In the genomic region with DNA sequence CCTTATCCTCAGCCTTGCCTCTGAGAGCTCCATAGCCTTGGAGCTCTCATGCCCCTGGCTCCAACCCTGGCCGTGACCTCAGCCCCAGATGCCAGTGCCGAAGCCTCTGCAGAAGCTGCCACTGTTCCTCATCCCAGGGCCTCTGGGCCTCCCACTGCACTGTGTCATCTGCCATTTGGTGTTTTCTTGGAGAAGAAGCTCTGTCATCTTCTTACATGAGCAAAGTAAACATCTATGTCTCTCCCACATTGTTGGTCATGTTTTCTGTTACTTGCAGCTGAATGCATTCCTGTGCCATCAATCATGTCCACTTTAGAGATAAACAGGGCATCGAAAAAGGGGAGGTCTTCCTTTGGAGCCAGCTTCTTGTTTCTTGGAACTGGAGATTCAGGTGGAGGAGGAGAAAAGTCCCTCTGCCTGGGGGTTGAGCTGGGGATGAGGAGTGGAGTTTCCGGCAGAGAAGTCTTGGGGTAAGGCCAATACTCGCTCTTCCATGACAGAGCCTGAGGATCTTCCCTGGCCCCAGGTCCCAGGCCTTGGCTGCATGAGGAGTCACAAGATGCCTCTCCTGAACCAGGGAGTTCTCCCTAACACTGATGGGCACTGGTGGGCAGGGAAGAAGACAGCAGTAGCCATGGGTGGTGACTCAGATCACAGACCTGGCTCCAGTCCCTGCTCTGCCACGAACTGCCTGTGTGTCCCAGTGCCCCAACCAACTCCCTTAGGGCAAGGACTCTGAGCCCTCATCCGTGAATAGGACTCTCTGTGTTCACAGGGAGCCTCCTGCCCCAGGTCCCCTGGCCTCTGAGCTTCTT, we compare ENCODE assay signal across 1 cellular context.
TF ChIP-seq lines count a peak whose summit lies in the region.

No MANE protein-coding gene starts in this region.

TF ChIP-seq in K562, 482 proteins besides CTCF, POLR2A, EP300 and RAD21 (continued from another document):
- TF ChIP-seq RHOXF2B (CRISPR knock-in tag; conservative IDR thresholded peaks at IDR 0.05), result no peak
- TF ChIP-seq TEAD1 (CRISPR knock-in tag; IDR thresholded peaks at IDR 0.05), result peak; percentile 37 to 73; a peak in 2 of 4 replicates
- TF ChIP-seq ZNF668 (CRISPR knock-in tag; IDR thresholded peaks at IDR 0.05), result no peak
- 0 out of 2 replicates have a peak, but pooled peaks have one; percentile 10 for TF ChIP-seq FOXA1 (IDR thresholded peaks at IDR 0.05; ENCODE audit: borderline replicate concordance)
- no peak for TF ChIP-seq ZNF398 (CRISPR knock-in tag; IDR thresholded peaks at IDR 0.05)
- TF ChIP-seq, protein P1, sequence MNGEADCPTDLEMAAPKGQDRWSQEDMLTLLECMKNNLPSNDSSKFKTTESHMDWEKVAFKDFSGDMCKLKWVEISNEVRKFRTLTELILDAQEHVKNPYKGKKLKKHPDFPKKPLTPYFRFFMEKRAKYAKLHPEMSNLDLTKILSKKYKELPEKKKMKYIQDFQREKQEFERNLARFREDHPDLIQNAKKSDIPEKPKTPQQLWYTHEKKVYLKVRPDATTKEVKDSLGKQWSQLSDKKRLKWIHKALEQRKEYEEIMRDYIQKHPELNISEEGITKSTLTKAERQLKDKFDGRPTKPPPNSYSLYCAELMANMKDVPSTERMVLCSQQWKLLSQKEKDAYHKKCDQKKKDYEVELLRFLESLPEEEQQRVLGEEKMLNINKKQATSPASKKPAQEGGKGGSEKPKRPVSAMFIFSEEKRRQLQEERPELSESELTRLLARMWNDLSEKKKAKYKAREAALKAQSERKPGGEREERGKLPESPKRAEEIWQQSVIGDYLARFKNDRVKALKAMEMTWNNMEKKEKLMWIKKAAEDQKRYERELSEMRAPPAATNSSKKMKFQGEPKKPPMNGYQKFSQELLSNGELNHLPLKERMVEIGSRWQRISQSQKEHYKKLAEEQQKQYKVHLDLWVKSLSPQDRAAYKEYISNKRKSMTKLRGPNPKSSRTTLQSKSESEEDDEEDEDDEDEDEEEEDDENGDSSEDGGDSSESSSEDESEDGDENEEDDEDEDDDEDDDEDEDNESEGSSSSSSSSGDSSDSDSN (IDR thresholded peaks at IDR 0.05; ENCODE audit: borderline replicate concordance in 1 of 2, low read depth in 2 of 2, low read length in 2 of 2), result no peak
- TF ChIP-seq SMARCA4 (IDR thresholded peaks at IDR 0.05), result peak; percentile 65; the same call in 1 of the 2 replicates
- peak; percentile 75; the same call in 1 of the 2 replicates for TF ChIP-seq CTBP1 (IDR thresholded peaks at IDR 0.05; ENCODE audit: borderline replicate concordance)
- peak; percentile 41; the same call in 1 of the 2 replicates for TF ChIP-seq CBFA2T3 (IDR thresholded peaks at IDR 0.05)
- TF ChIP-seq TRIM28 (IDR thresholded peaks at IDR 0.05), result no peak
- TF ChIP-seq TFAP4 (CRISPR knock-in tag; IDR thresholded peaks at IDR 0.05; ENCODE audit: borderline replicate concordance), result peak; percentile 52
- peak; percentile 75; the same call in 1 of the 2 replicates for TF ChIP-seq LEF1 (IDR thresholded peaks at IDR 0.05)
- TF ChIP-seq ARID1B (IDR thresholded peaks at IDR 0.05), result peak; percentile 54; the same call in 1 of the 2 replicates
- TF ChIP-seq ZNF584 (CRISPR knock-in tag; IDR thresholded peaks at IDR 0.05; ENCODE audit: low read depth), result no peak
- TF ChIP-seq, protein P2, sequence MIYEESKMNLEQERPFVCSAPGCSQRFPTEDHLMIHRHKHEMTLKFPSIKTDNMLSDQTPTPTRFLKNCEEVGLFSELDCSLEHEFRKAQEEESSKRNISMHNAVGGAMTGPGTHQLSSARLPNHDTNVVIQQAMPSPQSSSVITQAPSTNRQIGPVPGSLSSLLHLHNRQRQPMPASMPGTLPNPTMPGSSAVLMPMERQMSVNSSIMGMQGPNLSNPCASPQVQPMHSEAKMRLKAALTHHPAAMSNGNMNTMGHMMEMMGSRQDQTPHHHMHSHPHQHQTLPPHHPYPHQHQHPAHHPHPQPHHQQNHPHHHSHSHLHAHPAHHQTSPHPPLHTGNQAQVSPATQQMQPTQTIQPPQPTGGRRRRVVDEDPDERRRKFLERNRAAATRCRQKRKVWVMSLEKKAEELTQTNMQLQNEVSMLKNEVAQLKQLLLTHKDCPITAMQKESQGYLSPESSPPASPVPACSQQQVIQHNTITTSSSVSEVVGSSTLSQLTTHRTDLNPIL (CRISPR knock-in tag; IDR thresholded peaks at IDR 0.05), result no peak
- no peak for TF ChIP-seq RFX5 (IDR thresholded peaks at IDR 0.05; ENCODE audit: low read depth, low read length)
- no peak for TF ChIP-seq NFE2 (IDR thresholded peaks at IDR 0.05; ENCODE audit: low read depth)
- TF ChIP-seq FOXA3 (CRISPR knock-in tag; conservative IDR thresholded peaks at IDR 0.05 in 1 of 2, IDR thresholded peaks at IDR 0.05 in 1 of 2), result peak; percentile 93 to 96
- TF ChIP-seq TCF3 (CRISPR knock-in tag; IDR thresholded peaks at IDR 0.05), result peak; percentile 36; the same call in 1 of the 2 replicates
- TF ChIP-seq ZBTB8A (IDR thresholded peaks at IDR 0.05; ENCODE audit: partially characterized antibody), result no peak
- TF ChIP-seq MECOM (CRISPR knock-in tag; IDR thresholded peaks at IDR 0.05), result peak; percentile 83
- TF ChIP-seq SRSF9 (IDR thresholded peaks at IDR 0.05; ENCODE audit: borderline replicate concordance, low read depth, low read length), result no peak
- no peak for TF ChIP-seq SPI1 (IDR thresholded peaks at IDR 0.05; ENCODE audit: borderline replicate concordance, low read depth, low read length)
- TF ChIP-seq CEBPG (CRISPR knock-in tag; IDR thresholded peaks at IDR 0.05), result peak; percentile 36; the same call in 1 of the 2 replicates
- peak in 1 of 2 experiments; percentile 62; a peak in 1 of 4 replicates for TF ChIP-seq CEBPG (tag; conservative IDR thresholded peaks at IDR 0.05 in 1 of 2, IDR thresholded peaks at IDR 0.05 in 1 of 2)
- peak; percentile 40; the same call in 1 of the 2 replicates for TF ChIP-seq FOSL1 (tag; conservative IDR thresholded peaks at IDR 0.05)
- no peak for TF ChIP-seq ZNF146 (CRISPR knock-in tag; IDR thresholded peaks at IDR 0.05; ENCODE audit: unreplicated experiment)
- peak; percentile 60; the same call in 1 of the 2 replicates for TF ChIP-seq SOX6 (IDR thresholded peaks at IDR 0.05)
- peak in 1 of 2 experiments; percentile 33; a peak in 1 of 4 replicates for TF ChIP-seq MNT (conservative IDR thresholded peaks at IDR 0.05)
- no peak for TF ChIP-seq GABPA (tag; conservative IDR thresholded peaks at IDR 0.05; ENCODE audit: low read depth)
- TF ChIP-seq NELFE (IDR thresholded peaks at IDR 0.05; ENCODE audit: insufficient read depth, insufficient read length), result no peak
TF ChIP-seq in K562: peak in this region for 28.
